Comparison of ENCODE assay signal across 14 cellular contexts in the genomic region with DNA sequence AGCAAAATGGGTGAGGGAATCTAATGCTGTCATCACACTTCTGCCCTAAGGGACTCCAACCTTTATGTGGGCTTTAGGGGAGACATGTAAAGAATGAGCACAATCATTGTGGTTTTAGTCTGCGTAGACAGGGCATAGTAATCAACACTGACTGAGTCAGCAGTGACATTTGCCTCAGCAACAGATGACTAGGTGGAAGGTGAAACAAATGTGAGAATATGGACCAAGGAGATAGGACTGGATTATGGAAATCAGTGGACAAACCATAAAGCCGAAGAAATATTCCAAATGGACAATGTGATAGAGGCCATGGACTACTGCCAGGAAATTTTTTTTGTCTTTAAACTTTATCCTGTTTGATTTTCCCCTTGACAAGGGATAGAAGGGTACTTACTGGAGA.
DNase-seq lines count a peak whose midpoint lies in the region; ATAC-seq and TF ChIP-seq lines count a peak whose summit lies in the region.
"Had no signal": no experiment of that assay in that cellular context is flagged by ENCODE, and none has a peak within 500 bp of the region (broad histone marks: within the 10 kb centered on the region; RNA-seq: fewer than 3 reads in every experiment).

No MANE protein-coding gene starts in this region.

- H3K4me3 Mint-ChIP-seq in stimulated activated memory B cell treated with anti-CD40 and anti-IgM and Interleukin-4, amounts not matched to agents 10 μg/mL and 1 μg/mL and 100 μg/mL, for 72 hours: no peak overlapping the region
- H3K4me3 Mint-ChIP-seq: naive thymus-derived CD8-positive, alpha-beta T cell; type B pancreatic cell had no signal

- H3K9me3 Mint-ChIP-seq in activated naive CD4-positive, alpha-beta T cell treated with anti-CD3 and anti-CD28 coated beads, Interleukin-2, amount 50 U/mL, for 72 hours: peaks cover 0 to 4% of the 10 kb centered on the region in 2 donors
- H3K9me3 Mint-ChIP-seq in stimulated activated memory B cell treated with anti-CD40 and anti-IgM and Interleukin-4, amounts not matched to agents 10 μg/mL and 1 μg/mL and 100 μg/mL, for 72 hours: no peaks in the 10 kb centered on the region
- H3K9me3 Mint-ChIP-seq: naive thymus-derived CD8-positive, alpha-beta T cell; type B pancreatic cell had no signal

- H3K36me3 Mint-ChIP-seq in activated naive CD4-positive, alpha-beta T cell treated with anti-CD3 and anti-CD28 coated beads, Interleukin-2, amount 50 U/mL, for 72 hours: no peaks in the 10 kb centered on the region
- H3K36me3 Mint-ChIP-seq in stimulated activated memory B cell treated with anti-CD40 and anti-IgM and Interleukin-4, amounts not matched to agents 10 μg/mL and 1 μg/mL and 100 μg/mL, for 72 hours: peaks cover 5% of the 10 kb centered on the region
- H3K36me3 Mint-ChIP-seq: type B pancreatic cell had no signal

- H3K4me3 ChIP-seq in cardiac fibroblast (replicated peaks in 1 of 2; ENCODE audit: low read depth in 2 of 2, low read length in 2 of 2): no peak overlapping the region
- no peak overlapping the region for H3K4me3 ChIP-seq in upper lobe of left lung

- peaks cover 9% of the 10 kb centered on the region for H3K27me3 Mint-ChIP-seq in stimulated activated memory B cell treated with anti-CD40 and anti-IgM and Interleukin-4, amounts not matched to agents 10 μg/mL and 1 μg/mL and 100 μg/mL, for 72 hours
- H3K27me3 Mint-ChIP-seq: type B pancreatic cell had no signal

- no peak for TF ChIP-seq EP300 in upper lobe of left lung (IDR thresholded peaks at IDR 0.05)

- no peak for DNase-seq in activated naive CD4-positive, alpha-beta T cell treated with anti-CD3 and anti-CD28 coated beads, Interleukin-2, amount 50 U/mL, for 72 hours (ENCODE audit: low spot score in 2 of 2)
- no peak for DNase-seq in activated naive CD4-positive, alpha-beta T cell (lab: John Stamatoyannopoulos, UW)
- DNase-seq in NCI-H226: peak; percentile 58
- DNase-seq in cardiac fibroblast (ENCODE audit: low read depth in 2 of 2): peak; percentile 65 to 87
- no peak for DNase-seq in upper lobe of left lung
- no peak for DNase-seq in NCI-H69 (lab: John Stamatoyannopoulos, UW)
- DNase-seq: activated CD4-positive, alpha-beta T cell treated with anti-CD3 and anti-CD28 coated beads, Interleukin-2, amount 50 U/mL, for 48 hours; Caco-2; H7; naive thymus-derived CD8-positive, alpha-beta T cell; NCI-H1694 treated with DMSO at 0.1 percent for 48 hours had no signal

- WGBS in upper lobe of left lung, 2 donors: 50 to 57% methylated on average over 2 of the region's 2 CpGs

- peak; percentile 93 to 95 for ATAC-seq in activated naive CD4-positive, alpha-beta T cell treated with anti-CD3 and anti-CD28 coated beads, Interleukin-2, amount 50 U/mL, for 72 hours
- peak; percentile 48 for ATAC-seq in stimulated activated memory B cell treated with anti-CD40 and anti-IgM and Interleukin-4, amounts not matched to agents 10 μg/mL and 1 μg/mL and 100 μg/mL, for 72 hours
- ATAC-seq in HG03025 (IDR thresholded peaks at IDR 0.05; ENCODE audit: low FRiP score, unreplicated experiment) (no peak), upper lobe of left lung (ENCODE audit: low FRiP score in 2 of 2) (no peak)

- no peaks in the 10 kb centered on the region for H3K27me3 ChIP-seq in upper lobe of left lung

- TF ChIP-seq CTCF in cardiac fibroblast (IDR thresholded peaks at IDR 0.05; ENCODE audit: low read depth, low read length) (no peak), upper lobe of left lung (IDR thresholded peaks at IDR 0.05) (no peak)

- no peaks in the 10 kb centered on the region for H3K36me3 ChIP-seq in upper lobe of left lung

- TF ChIP-seq POLR2A in upper lobe of left lung (IDR thresholded peaks at IDR 0.05): no peak

- H3K4me1 ChIP-seq in upper lobe of left lung: no peaks in the 10 kb centered on the region
- H3K4me1 ChIP-seq: Caco-2 had no signal

- H3K27ac Mint-ChIP-seq in activated naive CD4-positive, alpha-beta T cell treated with anti-CD3 and anti-CD28 coated beads, Interleukin-2, amount 50 U/mL, for 72 hours: no peak overlapping the region
- no peak overlapping the region for H3K27ac Mint-ChIP-seq in stimulated activated memory B cell treated with anti-CD40 and anti-IgM and Interleukin-4, amounts not matched to agents 10 μg/mL and 1 μg/mL and 100 μg/mL, for 72 hours
- H3K27ac Mint-ChIP-seq: type B pancreatic cell had no signal

- H3K4me1 Mint-ChIP-seq in stimulated activated memory B cell treated with anti-CD40 and anti-IgM and Interleukin-4, amounts not matched to agents 10 μg/mL and 1 μg/mL and 100 μg/mL, for 72 hours: no peaks in the 10 kb centered on the region

- no peak overlapping the region for H3K27ac ChIP-seq in upper lobe of left lung

- no peaks in the 10 kb centered on the region for H3K9me3 ChIP-seq in upper lobe of left lung
- H3K9me3 ChIP-seq: Caco-2 had no signal

Comparison
In these comparisons a context has a peak if more than half of its experiments do, and no peak if none do; other contexts are left out.
1. ATAC-seq: peak in activated naive CD4-positive, alpha-beta T cell treated with anti-CD3 and anti-CD28 coated beads, Interleukin-2, amount 50 U/mL, for 72 hours (2 of 2) and stimulated activated memory B cell treated with anti-CD40 and anti-IgM and Interleukin-4, amounts not matched to agents 10 μg/mL and 1 μg/mL and 100 μg/mL, for 72 hours (single experiment); none in HG03025 (single experiment) and upper lobe of left lung (0 of 2).
2. DNase-seq: peak in NCI-H226 (single experiment) and cardiac fibroblast (2 of 2); none in activated naive CD4-positive, alpha-beta T cell treated with anti-CD3 and anti-CD28 coated beads, Interleukin-2, amount 50 U/mL, for 72 hours (0 of 2), activated naive CD4-positive, alpha-beta T cell (0 of 4), upper lobe of left lung (0 of 2) and NCI-H69 (single experiment).